8 cellular contexts compared by ENCODE assay signal in the genomic region with DNA sequence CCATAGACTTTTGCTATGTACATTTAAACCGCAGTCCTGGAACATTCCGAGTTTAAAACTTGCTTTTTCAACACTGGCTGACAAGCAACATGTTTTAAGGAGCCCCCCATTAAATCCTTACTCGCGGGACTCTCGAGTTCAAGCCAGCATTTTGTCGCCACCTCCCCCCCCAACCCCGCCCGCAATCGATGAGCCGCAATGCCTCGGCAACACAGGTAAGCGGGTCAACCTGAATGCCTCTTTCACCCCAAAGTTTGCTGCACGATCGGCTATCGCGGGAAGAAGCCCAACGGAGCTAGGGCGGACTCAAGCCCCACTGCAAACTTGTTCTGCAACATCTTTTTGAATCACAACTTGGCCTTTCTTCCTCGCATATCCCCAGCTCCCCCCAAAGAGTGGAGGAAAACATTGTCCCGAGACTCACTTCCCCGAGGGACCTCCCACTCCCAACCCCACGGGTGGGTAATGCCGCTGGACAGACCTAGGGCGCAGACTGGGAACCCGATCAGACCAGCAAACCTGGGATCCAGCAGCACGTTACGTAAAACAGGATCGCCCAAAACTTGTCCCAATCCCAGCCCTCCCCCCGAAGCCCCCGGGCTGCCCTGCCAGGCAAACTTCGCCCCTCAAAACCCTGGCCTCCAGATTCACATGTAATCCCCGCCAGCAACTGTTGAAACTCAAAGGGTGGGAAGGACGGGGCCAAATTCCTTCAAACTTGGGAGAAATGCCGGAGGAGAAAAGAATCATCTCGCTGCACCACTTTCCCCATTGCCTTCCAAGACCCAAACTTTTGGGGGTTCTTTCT. TPM values are rescaled to one million over a fixed set of nuclear protein-coding genes. Genes with fewer than 3 reads are reported as not detected.
DNase-seq lines count a peak whose midpoint lies in the region; ATAC-seq and TF ChIP-seq lines count a peak whose summit lies in the region.

No MANE protein-coding gene starts in this region.

- no peaks in the 10 kb centered on the region for H3K9me2 ChIP-seq in PC-9 (ENCODE audit: insufficient read depth)

- peaks cover 26% of the 10 kb centered on the region for H3K4me1 ChIP-seq in PC-9 (replicated peaks; ENCODE audit: insufficient read depth)
- H3K4me1 ChIP-seq in muscle layer of colon (ENCODE audit: insufficient read depth, low read length), result peaks cover 10% of the 10 kb centered on the region

- H3K27me3 ChIP-seq in PC-9 (ENCODE audit: insufficient read depth, low read depth) (no peaks in the 10 kb centered on the region), muscle layer of colon (ENCODE audit: control insufficient read depth in 1 of 2, insufficient read depth in 2 of 2, low read length in 2 of 2) (no peaks in the 10 kb centered on the region)

- peak overlapping the region; percentile 100 for H3K4me2 ChIP-seq in PC-9

- no peak for ATAC-seq in GM21526 (IDR thresholded peaks at IDR 0.05; ENCODE audit: low FRiP score, unreplicated experiment)
- no peak for ATAC-seq in HG03159 (IDR thresholded peaks at IDR 0.05; ENCODE audit: unreplicated experiment)
- no peak for ATAC-seq in GM18520 (IDR thresholded peaks at IDR 0.05; ENCODE audit: unreplicated experiment)
- no peak for ATAC-seq in GM21423 (IDR thresholded peaks at IDR 0.05; ENCODE audit: unreplicated experiment)

- peak overlapping the region; percentile 100 for H3K9ac ChIP-seq in muscle layer of colon (ENCODE audit: low read length)

- no peaks in the 10 kb centered on the region for H3K9me3 ChIP-seq in PC-9 (ENCODE audit: insufficient read depth, low read depth)
- no peaks in the 10 kb centered on the region for H3K9me3 ChIP-seq in muscle layer of colon (ENCODE audit: low read length)

- peaks cover 90% of the 10 kb centered on the region for H3K79me2 ChIP-seq in PC-9 (ENCODE audit: low read depth)

- POLR2A ChIA-PET in PC-9 (lab: Charles Lee; ENCODE audit: unreplicated experiment), result interaction anchor here (0.5 to 2.5 kb wide), 11 partner anchors 27 to 1818 kb away, joined by 4 to 26 read pairs (median 11); no protein-coding TSS in a partner anchor

- CTCF ChIA-PET in PC-9 (lab: Charles Lee), result interaction anchor here (0.7 kb wide), 1 partner anchor 435 kb away, joined by 4 read pairs; no protein-coding TSS in a partner anchor

- H3K36me3 ChIP-seq in PC-9 (ENCODE audit: low read depth), result peaks cover 45% of the 10 kb centered on the region
- H3K36me3 ChIP-seq in muscle layer of colon (ENCODE audit: insufficient read depth, low read length), result peaks cover 49% of the 10 kb centered on the region

- H3K4me3 ChIP-seq in GM12864 (ENCODE audit: low read depth, low read length) (peak overlapping the region; percentile 72), PC-9 (peak overlapping the region; percentile 95), muscle layer of colon (ENCODE audit: low read depth in 1 of 2, low read length in 2 of 2) (peak overlapping the region; percentile 81 to 98)

- TF ChIP-seq CTCF in GM12864 (IDR thresholded peaks at IDR 0.05; ENCODE audit: low read depth, low read length, missing control alignments), result no peak
- 0 out of 2 replicates have a peak, but pooled peaks have one; percentile 12 for TF ChIP-seq CTCF in PC-9 (conservative IDR thresholded peaks at IDR 0.05)

- BruUV-seq in PC-9 (replicated peaks; lab: Mats Ljungman, UMichigan), result TSS peak; percentile 22

- no peak overlapping the region for H2AFZ ChIP-seq in PC-9

- intact Hi-C loops in PC-9 (cut with micrococcal nuclease; ENCODE audit: unreplicated experiment), result loop anchor here (2.0 to 5.0 kb wide), 4 partner anchors 265 to 651 kb away; no protein-coding TSS in a partner anchor

- DNase-seq in GM12864 (ENCODE audit: low read depth), result no peak
- peak; percentile 22 to 56 for DNase-seq in PC-9
- DNase-seq in dermis blood vessel endothelial cell, result peak; percentile 26

- peak overlapping the region; percentile 98 for H3K27ac ChIP-seq in PC-9
- peak overlapping the region; percentile 100 for H3K27ac ChIP-seq in muscle layer of colon (ENCODE audit: low read depth, low read length)

- H4K20me1 ChIP-seq in PC-9 (ENCODE audit: insufficient read depth), result peaks cover 32% of the 10 kb centered on the region

- H3F3A ChIP-seq in PC-9 (ENCODE audit: insufficient read depth, low read depth), result peaks cover 79% of the 10 kb centered on the region

RNA-seq across cellular contexts. Expression of a gene that starts 0.6 kb away (rescaled TPM):
- total RNA-seq in PC-9 (2021) (179 and 237 TPM in 2 replicates), dermis blood vessel endothelial cell (72.2 and 94.7 TPM in 2 replicates)
